ENCODE assay signal across 12 cellular contexts in the genomic region with DNA sequence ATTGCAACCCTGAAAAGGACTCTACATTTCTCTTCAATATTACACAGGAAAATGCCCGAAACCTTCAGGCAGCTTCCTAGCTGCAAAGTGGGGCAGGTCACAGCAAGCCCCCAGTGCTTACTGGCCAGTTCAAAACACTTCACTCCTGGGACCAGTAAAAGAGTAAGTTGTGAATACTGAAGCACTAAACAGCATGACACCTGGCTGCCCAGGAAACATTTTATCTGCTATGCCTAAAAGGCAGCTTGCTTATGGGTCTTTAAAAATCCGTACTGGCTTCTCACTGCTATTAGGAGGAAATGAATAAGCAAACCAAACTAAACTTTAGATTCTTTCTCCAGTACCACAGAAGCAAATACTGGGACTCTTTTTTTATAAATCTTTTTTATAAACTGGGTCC.
DNase-seq lines count a peak whose midpoint lies in the region; ATAC-seq and TF ChIP-seq lines count a peak whose summit lies in the region.
"Had no signal": no experiment of that assay in that cellular context is flagged by ENCODE, and none has a peak within 500 bp of the region (broad histone marks: within the 10 kb centered on the region; RNA-seq: fewer than 3 reads in every experiment).

No MANE protein-coding gene starts in this region.

- H3K4me1 ChIP-seq in PC-3 (ENCODE audit: insufficient read depth, low read length), result peaks cover 30% of the 10 kb centered on the region
- H3K4me1 ChIP-seq: Peyer's patch had no signal

- BruUV-seq in PC-3 (replicated peaks; lab: Mats Ljungman, UMichigan), result no TSS peak

- CTCF ChIA-PET in PC-3 (lab: Charles Lee), result interaction anchor here (0.6 to 1.5 kb wide), 3 partner anchors 12 to 304 kb away, joined by 3 to 5 read pairs (median 4); no protein-coding TSS in a partner anchor

- DNase-seq in AG10803 (ENCODE audit: low read depth) (peak; percentile 3), HT1080 (ENCODE audit: low read depth) (peak; percentile 28), PC-3 (peak; percentile 45), fibroblast of the aortic adventitia (ENCODE audit: low read depth) (peak; percentile 11), anterior cingulate cortex (lab: John Stamatoyannopoulos, UW) (no peak), HK-2 (ENCODE audit: unreplicated experiment) (no peak), SK-N-DZ (ENCODE audit: low spot score) (no peak)
- DNase-seq: Peyer's patch; stimulated activated naive CD4-positive, alpha-beta T cell had no signal

- TF ChIP-seq CTCF in AG10803 (conservative IDR thresholded peaks at IDR 0.05; ENCODE audit: low read length) (no peak), PC-3 (conservative IDR thresholded peaks at IDR 0.05; ENCODE audit: low read depth, low read length) (no peak), fibroblast of the aortic adventitia (IDR thresholded peaks at IDR 0.05; ENCODE audit: insufficient read depth, low read length) (no peak)

- no peak overlapping the region for H3K4me3 ChIP-seq in AG10803 (ENCODE audit: low read length)
- peak overlapping the region; percentile 4; the same call in 1 of the 2 replicates for H3K4me3 ChIP-seq in PC-3 (ENCODE audit: low read length)
- no peak overlapping the region for H3K4me3 ChIP-seq in fibroblast of the aortic adventitia (ENCODE audit: low read depth, low read length)
- H3K4me3 ChIP-seq: Peyer's patch had no signal

- H3K36me3 ChIP-seq in PC-3 (ENCODE audit: low read depth, low read length), result no peaks in the 10 kb centered on the region
- H3K36me3 ChIP-seq: Peyer's patch had no signal

- peak overlapping the region; percentile 78 for H3K27ac ChIP-seq in PC-3 (ENCODE audit: low read length)
- H3K27ac ChIP-seq: Peyer's patch had no signal

- ATAC-seq in PC-3 (peak; percentile 58), GM21515 (IDR thresholded peaks at IDR 0.05; ENCODE audit: unreplicated experiment) (no peak)
- ATAC-seq: esophagus mucosa, HCT116 had no signal

- intact Hi-C loops in PC-3 (cut with micrococcal nuclease), result loop anchor here (1.0 to 5.0 kb wide), 3 partner anchors 209 to 458 kb away; a partner anchor contains a TSS

- POLR2A ChIA-PET in PC-3 (lab: Charles Lee; ENCODE audit: unreplicated experiment), result interaction anchor here (0.7 to 1.4 kb wide), 2 partner anchors 11 to 457 kb away, joined by 5 to 7 read pairs; a partner anchor contains a TSS

- no peaks in the 10 kb centered on the region for H3K27me3 ChIP-seq in PC-3 (ENCODE audit: low read length)
- H3K27me3 ChIP-seq: Peyer's patch had no signal

- H3K4me2 ChIP-seq in PC-3 (ENCODE audit: low read length), result peak overlapping the region; percentile 71

- peaks cover 6% of the 10 kb centered on the region for H3F3A ChIP-seq in PC-3 (ENCODE audit: low read length, unreplicated experiment)

- H3K9me3 ChIP-seq in PC-3 (ENCODE audit: low read length), result no peaks in the 10 kb centered on the region

- H3K79me2 ChIP-seq in PC-3 (ENCODE audit: low read length), result no peaks in the 10 kb centered on the region

- no peaks in the 10 kb centered on the region for H3K9me2 ChIP-seq in PC-3 (replicated peaks; ENCODE audit: low read length)

- peak overlapping the region; percentile 31 for H3K9ac ChIP-seq in PC-3 (ENCODE audit: low read length)

- H2AFZ ChIP-seq in PC-3 (ENCODE audit: low read length), result peak overlapping the region; percentile 74

- no peaks in the 10 kb centered on the region for H4K20me1 ChIP-seq in PC-3 (ENCODE audit: low read length)

Comparison
In these comparisons a context has a peak if more than half of its experiments do, and no peak if none do; other contexts are left out.
1. DNase-seq: peak in AG10803 (single experiment), HT1080 (single experiment), PC-3 (single experiment) and fibroblast of the aortic adventitia (single experiment); none in anterior cingulate cortex (0 of 58), HK-2 (single experiment) and SK-N-DZ (single experiment).